In genomic region chr21:25735221-25735894, GRCh38 we compare ENCODE assay signal across 8 cellular contexts. TPM values are rescaled to one million over a fixed set of nuclear protein-coding genes. Genes with fewer than 3 reads are reported as not detected.
DNase-seq lines count a peak whose midpoint lies in the region; ATAC-seq and TF ChIP-seq lines count a peak whose summit lies in the region.

No MANE protein-coding gene starts in this region.

- CTCF ChIA-PET in AG04449 (lab: Yijun Ruan, JAX) = interaction anchor here (0.6 to 2.3 kb wide), 4 partner anchors 9 to 129 kb away, joined by 3 to 18 read pairs (median 4); no protein-coding TSS in a partner anchor

- no peaks in the 10 kb centered on the region for H3K36me3 ChIP-seq in kidney epithelial cell (ENCODE audit: control insufficient read depth, insufficient read depth, low read length)

- POLR2A ChIA-PET in AG04449 (lab: Yijun Ruan, JAX) = interaction anchor here (0.9 kb wide), 1 partner anchor 36 kb away, joined by 4 read pairs; no protein-coding TSS in a partner anchor

- peak; percentile 37 for DNase-seq in AG04449 (ENCODE audit: low read depth, low spot score)
- peak; percentile 67 for DNase-seq in NCI-H226
- peak; percentile 82 for DNase-seq in activated CD4-positive, alpha-beta T cell treated with anti-CD3 and anti-CD28 coated beads for 1 hour
- peak; percentile 86 for DNase-seq in cerebellum (ENCODE audit: low spot score)
- peak; percentile 41 for DNase-seq in kidney epithelial cell (ENCODE audit: low read depth)
- DNase-seq in stimulated activated CD4-positive, alpha-beta T cell treated with anti-CD3 and anti-CD28 coated beads, Interleukin-15, amount 100 ng/mL, for 24 hours = peak; percentile 89

- peak overlapping the region; percentile 97 for H3K4me3 ChIP-seq in AG04449 (ENCODE audit: low read depth, low read length)
- H3K4me3 ChIP-seq in kidney epithelial cell (ENCODE audit: low read depth, low read length) = peak overlapping the region; percentile 75

- TF ChIP-seq CTCF in AG04449 (IDR thresholded peaks at IDR 0.05; ENCODE audit: insufficient read depth, low read length, missing control alignments) (peak; percentile 21), kidney epithelial cell (IDR thresholded peaks at IDR 0.05; ENCODE audit: insufficient read depth, low read length, poor library complexity, severe bottlenecking) (no peak)

- peak; percentile 42 for ATAC-seq in GM18870 (IDR thresholded peaks at IDR 0.05; ENCODE audit: unreplicated experiment)
- ATAC-seq in HG03135 (IDR thresholded peaks at IDR 0.05; ENCODE audit: unreplicated experiment) = peak; percentile 63

- H3K27me3 ChIP-seq in kidney epithelial cell (ENCODE audit: control insufficient read depth, insufficient read depth, low read length) = no peaks in the 10 kb centered on the region

RNA-seq across cellular contexts. Expression of gene GABPA, which starts 0.6 kb away (rescaled TPM):
- total RNA-seq in cerebellum (34.7 TPM), kidney epithelial cell (16.1 and 16.6 TPM in 2 replicates)

RNA-seq across cellular contexts. Expression of gene ATP5PF, which starts 0.7 kb away (rescaled TPM):
- 46.1 TPM for total RNA-seq in cerebellum
- total RNA-seq in kidney epithelial cell = 107 and 135 TPM in 2 replicates

Comparison
In these comparisons a context has a peak if more than half of its experiments do, and no peak if none do; other contexts are left out.
1. Peak in every context shown above with its lines: DNase-seq, ATAC-seq and H3K4me3 ChIP-seq.
2. DNase-seq: peak in every context shown above with its lines; median percentile 89 in stimulated activated CD4-positive, alpha-beta T cell treated with anti-CD3 and anti-CD28 coated beads, Interleukin-15, amount 100 ng/mL, for 24 hours; 86 in cerebellum; 82 in activated CD4-positive, alpha-beta T cell treated with anti-CD3 and anti-CD28 coated beads for 1 hour; 67 in NCI-H226; 41 in kidney epithelial cell; 37 in AG04449.